In genomic region chr13:60318186-60318585, GRCh38 we compare ENCODE assay signal across 23 cellular contexts.
"Had no signal": no experiment of that assay in that cellular context is flagged by ENCODE, and none has a peak within 500 bp of the region (broad histone marks: within the 10 kb centered on the region; RNA-seq: fewer than 3 reads in every experiment).

No MANE protein-coding gene starts in this region.

- H3K4me1 ChIP-seq: adrenal gland had no signal

- ATAC-seq: activated CD4-positive, CD25-positive, alpha-beta regulatory T cell treated with anti-CD3 and anti-CD28 coated beads, Interleukin-2, amount 50 U/mL, for 24 hours; activated CD8-positive, alpha-beta T cell treated with anti-CD3 and anti-CD28 coated beads for 36 hours; activated T-cell treated with anti-CD3 and anti-CD28 coated beads, Interleukin-2, amount 50 U/mL, for 72 hours had no signal

- H3K27me3 ChIP-seq: adrenal gland had no signal

- DNase-seq: activated CD4-positive, alpha-beta T cell treated with anti-CD3 and anti-CD28 coated beads for 4 hours; activated CD8-positive, alpha-beta memory T cell treated with anti-CD3 and anti-CD28 coated beads, Interleukin-2, amount 50 U/mL, for 4 hours; activated CD8-positive, alpha-beta T cell treated with anti-CD3 and anti-CD28 coated beads for 36 hours; activated gamma-delta T cell treated with Interleukin-2 at 50 U/mL for 16 hours; activated naive CD4-positive, alpha-beta T cell treated with anti-CD3 and anti-CD28 coated beads, Interleukin-2, amount 10 ng/mL, durations not matched to agents 7 days and 5 days; activated naive CD8-positive, alpha-beta T cell treated with anti-CD3 and anti-CD28 coated beads for 36 hours; activated T-cell treated with anti-CD3 and anti-CD28 coated beads, Interleukin-2, amount 50 U/mL, for 72 hours; adrenal gland; anterior cingulate cortex; cerebellar nuclear complex; NCI-H1105; NCI-H1436; NCI-H1694 treated with DMSO at 0.1 percent for 48 hours; NCI-H2029 treated with DMSO at 0.1 percent for 48 hours; NCI-H2171; NCI-H2227 treated with DMSO at 0.1 percent for 48 hours; NCI-H446 treated with DMSO at 0.1 percent for 48 hours; NCI-H524 treated with DMSO at 0.1 percent for 48 hours; PC-9; SIG-M5; T-helper 1 cell had no signal

- H3K36me3 ChIP-seq: adrenal gland had no signal

- H2AFZ ChIP-seq: PC-9 had no signal

- H3K4me2 ChIP-seq: PC-9 had no signal

- H3K9me3 ChIP-seq: adrenal gland had no signal

- H3K4me3 ChIP-seq: adrenal gland, PC-9, SK-N-MC had no signal
